In genomic region chr1:158124034-158124433, GRCh38 we compare ENCODE assay signal across 24 cellular contexts. TPM values are rescaled to one million over a fixed set of nuclear protein-coding genes. Genes with fewer than 3 reads are reported as not detected.
DNase-seq lines count a peak whose midpoint lies in the region; ATAC-seq, FAIRE-seq and TF ChIP-seq lines count a peak whose summit lies in the region.
"Had no signal": no experiment of that assay in that cellular context is flagged by ENCODE, and none has a peak within 500 bp of the region (broad histone marks: within the 10 kb centered on the region; RNA-seq: fewer than 3 reads in every experiment).

No MANE protein-coding gene starts in this region.

- no peak for TF ChIP-seq RAD21 in SK-N-SH (IDR thresholded peaks at IDR 0.05; ENCODE audit: low read length)

- H3K9me3 Mint-ChIP-seq in activated CD8-positive, alpha-beta T cell treated with anti-CD3 and anti-CD28 coated beads for 36 hours, result no peaks in the 10 kb centered on the region
- H3K9me3 Mint-ChIP-seq: natural killer cell treated with Interleukin-12 subunit alpha and Interleukin-12 subunit beta and Interleukin-15 and Interleukin-18, amount 100 ng/mL, for 72 hours; type B pancreatic cell had no signal

- TF ChIP-seq CTCF in RWPE1 (conservative IDR thresholded peaks at IDR 0.05; ENCODE audit: low read depth) (no peak), fibroblast of the aortic adventitia (IDR thresholded peaks at IDR 0.05; ENCODE audit: insufficient read depth, low read length) (no peak), SK-N-SH (IDR thresholded peaks at IDR 0.05) (no peak)
- no peak for TF ChIP-seq CTCF in activated CD8-positive, alpha-beta T cell treated with anti-CD3 and anti-CD28 coated beads for 36 hours (IDR thresholded peaks at IDR 0.05)

- no peaks in the 10 kb centered on the region for H3K36me3 Mint-ChIP-seq in activated CD8-positive, alpha-beta T cell treated with anti-CD3 and anti-CD28 coated beads for 36 hours (ENCODE audit: low read depth)
- H3K36me3 Mint-ChIP-seq: activated naive CD8-positive, alpha-beta T cell; natural killer cell treated with Interleukin-12 subunit alpha and Interleukin-12 subunit beta and Interleukin-15 and Interleukin-18, amount 100 ng/mL, for 72 hours; type B pancreatic cell had no signal

- no peaks in the 10 kb centered on the region for H3K4me1 Mint-ChIP-seq in activated CD8-positive, alpha-beta T cell treated with anti-CD3 and anti-CD28 coated beads for 36 hours (ENCODE audit: low read depth)

- WGBS in SK-N-SH (ENCODE audit: low lambda C conversion rate), result 4% methylated on average over 2 of the region's 2 CpGs

- no peak overlapping the region for H3K9ac ChIP-seq in SK-N-SH
- H3K9ac ChIP-seq: BLaER1 treated with 17β-estradiol and CSF1 and Interleukin-3, amounts not matched to agents 10 nM and 100 nM had no signal

- H3K27me3 ChIP-seq in SK-N-SH (ENCODE audit: insufficient read depth), result peaks cover 19% of the 10 kb centered on the region; the same call in 1 of the 2 replicates
- H3K27me3 ChIP-seq: BLaER1 treated with 17β-estradiol and CSF1 and Interleukin-3, amounts not matched to agents 10 nM and 100 nM had no signal

- no peak for TF ChIP-seq EP300 in SK-N-SH (IDR thresholded peaks at IDR 0.05; ENCODE audit: borderline replicate concordance in 1 of 2, low read depth in 1 of 2, low read length in 1 of 2)

- H3K4me3 ChIP-seq in fibroblast of the aortic adventitia (ENCODE audit: low read depth, low read length) (no peak overlapping the region), SK-N-SH (ENCODE audit: low read depth in 2 of 2, low read length in 1 of 2) (no peak overlapping the region)
- H3K4me3 ChIP-seq: BLaER1 treated with 17β-estradiol and CSF1 and Interleukin-3, amounts not matched to agents 10 nM and 100 nM; lung; psoas muscle; SK-N-MC had no signal

- peaks cover 28% of the 10 kb centered on the region for H3K27me3 Mint-ChIP-seq in activated CD8-positive, alpha-beta T cell treated with anti-CD3 and anti-CD28 coated beads for 36 hours

- H2AFZ ChIP-seq in SK-N-SH (ENCODE audit: low read depth), result no peak overlapping the region

- no peaks in the 10 kb centered on the region for H3F3A ChIP-seq in SK-N-SH (replicated peaks; ENCODE audit: insufficient read depth)

- intact Hi-C loops in activated CD8-positive, alpha-beta T cell treated with anti-CD3 and anti-CD28 coated beads for 36 hours (cut with micrococcal nuclease), result loop anchor here (5.0 kb wide), 1 partner anchor 132 kb away; the partner anchor contains the start of gene KIRREL1

- peak; percentile 20 for FAIRE-seq in urothelium cell line (lab: Jason Lieb, UNC)

- DNase-seq in SHP77 (lab: John Stamatoyannopoulos, UW) (peak; percentile 31 to 47), SHP77 treated with DMSO at 0.1 percent for 48 hours (lab: John Stamatoyannopoulos, UW) (no peak), RWPE1 (ENCODE audit: low spot score) (peak; percentile 84), fibroblast of the aortic adventitia (ENCODE audit: low read depth) (peak; percentile 53), urothelium cell line (ENCODE audit: low spot score) (peak; percentile 46), AG08395 (ENCODE audit: low spot score) (no peak), SK-N-SH (no peak)
- no peak for DNase-seq in activated CD8-positive, alpha-beta T cell treated with anti-CD3 and anti-CD28 coated beads for 36 hours
- DNase-seq: activated CD4-positive, alpha-beta T cell treated with anti-CD3 and anti-CD28 coated beads for 48 hours; caudate nucleus; DND-41; effector CD8-positive, alpha-beta T cell; KBM-7; NCI-H1092 treated with DMSO at 0.1 percent for 48 hours; NCI-H446; psoas muscle; stimulated activated naive CD4-positive, alpha-beta T cell treated with Interleukin-2 at 50 U/mL for 16 hours had no signal

- no peaks in the 10 kb centered on the region for H3K9me3 ChIP-seq in SK-N-SH
- H3K9me3 ChIP-seq: BLaER1 treated with 17β-estradiol and CSF1 and Interleukin-3, amounts not matched to agents 10 nM and 100 nM; psoas muscle had no signal

- peaks cover 0 to 21% of the 10 kb centered on the region in 2 experiments; a peak in 1 of 4 replicates for H3K4me1 ChIP-seq in SK-N-SH (ENCODE audit: control insufficient read depth in 1 of 2, insufficient read depth in 2 of 2, low read depth in 1 of 2, low read length in 1 of 2)
- H3K4me1 ChIP-seq: psoas muscle had no signal

- H3K27ac ChIP-seq in RWPE1 (peak overlapping the region; percentile 60), SK-N-SH (ENCODE audit: low read depth in 2 of 2, low read length in 1 of 2) (no peak overlapping the region)
- H3K27ac ChIP-seq: 22Rv1; BLaER1 treated with 17β-estradiol and CSF1 and Interleukin-3, amounts not matched to agents 10 nM and 100 nM; psoas muscle; SK-N-MC had no signal

- no peak for ATAC-seq in activated CD8-positive, alpha-beta T cell treated with anti-CD3 and anti-CD28 coated beads for 36 hours
- ATAC-seq: natural killer cell treated with Interleukin-12 subunit alpha and Interleukin-12 subunit beta and Interleukin-15 and Interleukin-18, amount 100 ng/mL, for 72 hours had no signal

- CTCF ChIA-PET in RWPE1 (lab: Yijun Ruan, JAX) (interaction anchor here (0.9 to 3.6 kb wide), 9 partner anchors 21 to 544 kb away, joined by 3 to 40 read pairs (median 6); partner anchors contain the start of gene KIRREL1), SK-N-SH (lab: Yijun Ruan, JAX) (interaction anchor here (0.8 to 3.4 kb wide), 18 partner anchors 11 to 544 kb away, joined by 3 to 48 read pairs (median 6); no protein-coding TSS in a partner anchor)
- CTCF ChIA-PET in activated CD8-positive, alpha-beta T cell treated with anti-CD3 and anti-CD28 coated beads for 36 hours (lab: Charles Lee), result interaction anchor here (0.9 to 15.7 kb wide), 24 partner anchors 11 to 544 kb away, joined by 3 to 187 read pairs (median 6); partner anchors contain the start of genes CD1D and KIRREL1

- H4K20me1 ChIP-seq in SK-N-SH (ENCODE audit: insufficient read depth), result no peaks in the 10 kb centered on the region
- H4K20me1 ChIP-seq: BLaER1 treated with 17β-estradiol and CSF1 and Interleukin-3, amounts not matched to agents 10 nM and 100 nM had no signal

- no peaks in the 10 kb centered on the region for H3K36me3 ChIP-seq in SK-N-SH (replicated peaks in 1 of 2; ENCODE audit: control insufficient read depth in 1 of 2, insufficient read depth in 2 of 2, low read length in 1 of 2)
- H3K36me3 ChIP-seq: BLaER1 treated with 17β-estradiol and CSF1 and Interleukin-3, amounts not matched to agents 10 nM and 100 nM had no signal

- no peaks in the 10 kb centered on the region for H3K79me2 ChIP-seq in SK-N-SH (ENCODE audit: insufficient read depth)

- no peak overlapping the region for H3K4me2 ChIP-seq in SK-N-SH
- H3K4me2 ChIP-seq: BLaER1 treated with 17β-estradiol and CSF1 and Interleukin-3, amounts not matched to agents 10 nM and 100 nM had no signal

- no peak overlapping the region for H3K27ac Mint-ChIP-seq in activated CD8-positive, alpha-beta T cell treated with anti-CD3 and anti-CD28 coated beads for 36 hours
- H3K27ac Mint-ChIP-seq: activated naive CD8-positive, alpha-beta T cell; natural killer cell treated with Interleukin-12 subunit alpha and Interleukin-12 subunit beta and Interleukin-15 and Interleukin-18, amount 100 ng/mL, for 72 hours; type B pancreatic cell had no signal

- POLR2A ChIA-PET in RWPE1 (lab: Yijun Ruan, JAX; ENCODE audit: low non-redundant PET) (no interaction called here), SK-N-SH (lab: Yijun Ruan, JAX) (no interaction called here)
- POLR2A ChIA-PET in activated CD8-positive, alpha-beta T cell treated with anti-CD3 and anti-CD28 coated beads for 36 hours (lab: Charles Lee), result no interaction called here

- no peak overlapping the region for H3K4me3 Mint-ChIP-seq in activated CD8-positive, alpha-beta T cell treated with anti-CD3 and anti-CD28 coated beads for 36 hours
- H3K4me3 Mint-ChIP-seq: activated naive CD8-positive, alpha-beta T cell; natural killer cell treated with Interleukin-12 subunit alpha and Interleukin-12 subunit beta and Interleukin-15 and Interleukin-18, amount 100 ng/mL, for 72 hours; type B pancreatic cell had no signal

- H3K9me2 ChIP-seq in SK-N-SH, result no peaks in the 10 kb centered on the region

TF ChIP-seq in SK-N-SH, 30 proteins besides CTCF, POLR2A, EP300 and RAD21 (continues in another document):
- no peak for TF ChIP-seq FOSL2 (IDR thresholded peaks at IDR 0.05; ENCODE audit: borderline replicate concordance, low read depth)
- TF ChIP-seq GATA2 (CRISPR knock-in tag; IDR thresholded peaks at IDR 0.05), result no peak
- TF ChIP-seq RFX5 (IDR thresholded peaks at IDR 0.05; ENCODE audit: low read length), result no peak
- no peak for TF ChIP-seq TAF1 (IDR thresholded peaks at IDR 0.05; ENCODE audit: borderline replicate concordance, low read depth, low read length)
- TF ChIP-seq RXRA (IDR thresholded peaks at IDR 0.05; ENCODE audit: borderline replicate concordance, low read depth), result no peak
- no peak for TF ChIP-seq POLR2AphosphoS5 (IDR thresholded peaks at IDR 0.05; ENCODE audit: low read depth, low read length)
- no peak for TF ChIP-seq SMC3 (IDR thresholded peaks at IDR 0.05; ENCODE audit: low read depth, low read length)
- TF ChIP-seq MXI1 (IDR thresholded peaks at IDR 0.05; ENCODE audit: low read depth, low read length), result no peak
- no peak for TF ChIP-seq CHD2 (IDR thresholded peaks at IDR 0.05; ENCODE audit: low read length, partially characterized antibody)
- TF ChIP-seq EZH2phosphoT487 (IDR thresholded peaks at IDR 0.05; ENCODE audit: borderline replicate concordance, low read depth), result no peak
- TF ChIP-seq ELF1 (IDR thresholded peaks at IDR 0.05), result no peak
- TF ChIP-seq IRF3 (IDR thresholded peaks at IDR 0.05; ENCODE audit: low read depth, low read length), result no peak
- no peak for TF ChIP-seq NRF1 (IDR thresholded peaks at IDR 0.05; ENCODE audit: low read depth, low read length)
- no peak for TF ChIP-seq YY1 (IDR thresholded peaks at IDR 0.05; ENCODE audit: low read depth)

RNA-seq across cellular contexts. Expression of gene CD1D, which starts 56.7 kb away (rescaled TPM):
- total RNA-seq in fibroblast of the aortic adventitia (ENCODE audit: low replicate concordance), result 0.09 TPM in 1 of 2 replicates, not detected in the other
- not detected for total RNA-seq in activated CD8-positive, alpha-beta T cell treated with anti-CD3 and anti-CD28 coated beads for 36 hours
- not detected in 2 replicates for polyA plus RNA-seq in SK-N-SH (2012; rRNA removed)
- 0.01 TPM in 1 of 2 replicates, not detected in the other for polyA plus RNA-seq in SK-N-SH (2012; cell fraction: cytosol; rRNA removed)
- 0.04 and 0.05 TPM in 2 replicates for polyA plus RNA-seq in SK-N-SH (2012; cell fraction: nucleus; rRNA removed)
- total RNA-seq: natural killer cell treated with Interleukin-12 subunit alpha and Interleukin-12 subunit beta and Interleukin-15 and Interleukin-18, amount 100 ng/mL, for 72 hours had no signal

Comparison
In these comparisons a context has a peak if more than half of its experiments do, and no peak if none do; other contexts are left out.
1. DNase-seq: peak in SHP77 (2 of 2), RWPE1 (single experiment), fibroblast of the aortic adventitia (single experiment) and urothelium cell line (single experiment); none in SHP77 treated with DMSO at 0.1 percent for 48 hours (single experiment), AG08395 (single experiment), activated CD8-positive, alpha-beta T cell treated with anti-CD3 and anti-CD28 coated beads for 36 hours (single experiment) and SK-N-SH (single experiment).